ENCODE assay signal across 17 cellular contexts in the genomic region with DNA sequence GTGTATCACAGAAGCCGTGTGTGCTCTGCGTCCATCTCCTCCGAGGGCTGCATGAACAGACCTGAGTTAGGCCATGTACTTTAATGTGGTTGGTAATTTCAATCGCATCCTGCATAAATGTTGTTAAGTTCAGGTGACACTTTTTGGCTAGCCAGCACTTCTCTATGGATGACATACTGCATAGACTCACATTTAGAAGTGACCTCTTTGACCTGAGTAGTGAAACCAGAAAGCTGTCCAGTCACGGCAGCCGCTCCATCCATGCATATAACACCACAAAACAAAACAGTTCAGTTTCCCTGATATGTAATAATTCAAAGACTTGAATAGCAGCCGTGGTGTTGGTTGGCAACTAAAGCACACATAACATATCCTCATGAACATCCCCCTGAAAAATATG.
DNase-seq lines count a peak whose midpoint lies in the region; ATAC-seq, FAIRE-seq and TF ChIP-seq lines count a peak whose summit lies in the region.
"Had no signal": no experiment of that assay in that cellular context is flagged by ENCODE, and none has a peak within 500 bp of the region (broad histone marks: within the 10 kb centered on the region; RNA-seq: fewer than 3 reads in every experiment).

No MANE protein-coding gene starts in this region.

- H3K9me3 ChIP-seq in WERI-Rb-1 (ENCODE audit: severe bottlenecking), result peaks cover 3% of the 10 kb centered on the region

- no peaks in the 10 kb centered on the region for H3K9me3 Mint-ChIP-seq in activated naive CD4-positive, alpha-beta T cell treated with anti-CD3 and anti-CD28 coated beads for 36 hours

- ATAC-seq in GM21447 (IDR thresholded peaks at IDR 0.05; ENCODE audit: unreplicated experiment) (no peak), HG03095 (IDR thresholded peaks at IDR 0.05; ENCODE audit: unreplicated experiment) (no peak)

- peak; percentile 12; the same call in 1 of the 2 replicates for TF ChIP-seq POLR2A in GM12891 (IDR thresholded peaks at IDR 0.05; ENCODE audit: low read depth, low read length)

- peaks cover 84% of the 10 kb centered on the region for H3K36me3 ChIP-seq in WERI-Rb-1

- H3K4me1 Mint-ChIP-seq in activated naive CD4-positive, alpha-beta T cell treated with anti-CD3 and anti-CD28 coated beads for 36 hours (ENCODE audit: low read depth), result peaks cover 2% of the 10 kb centered on the region

- peaks cover 37% of the 10 kb centered on the region for H3K36me3 Mint-ChIP-seq in activated naive CD4-positive, alpha-beta T cell treated with anti-CD3 and anti-CD28 coated beads for 36 hours (ENCODE audit: low read depth)

- peak overlapping the region; percentile 59 for H3K27ac ChIP-seq in WERI-Rb-1

- FAIRE-seq in GM12891 (lab: Jason Lieb, UNC), result peak; percentile 86
- FAIRE-seq: H54, RCC 7860 had no signal

- DNase-seq in activated naive CD4-positive, alpha-beta T cell treated with anti-CD3 and anti-CD28 coated beads for 36 hours, result no peak
- DNase-seq in activated naive CD4-positive, alpha-beta T cell (lab: John Stamatoyannopoulos, UW), result no peak
- DNase-seq in GM12891 (ENCODE audit: insufficient read length, low spot score) (no peak), WERI-Rb-1 (no peak), mesenteric fat pad (ENCODE audit: low spot score) (peak; percentile 49), GM10266 (ENCODE audit: extremely low spot score) (no peak)
- DNase-seq: AML-193, Calu3, NCI-H1417, NCI-H2029, NCI-H2171 treated with DMSO at 0.1 percent for 48 hours, NCI-H524, SHP77 had no signal

- TF ChIP-seq CTCF in WERI-Rb-1 (IDR thresholded peaks at IDR 0.05; ENCODE audit: low read depth, low read length) (no peak), GM10266 (IDR thresholded peaks at IDR 0.05; ENCODE audit: control insufficient read depth, insufficient read depth, low read depth, missing control alignments) (no peak)

- intact Hi-C loops in activated naive CD4-positive, alpha-beta T cell treated with anti-CD3 and anti-CD28 coated beads for 36 hours (cut with micrococcal nuclease), result no loop called here

- no peaks in the 10 kb centered on the region for H3K27me3 ChIP-seq in WERI-Rb-1 (ENCODE audit: insufficient read depth, low read depth, severe bottlenecking)

- H3K27me3 Mint-ChIP-seq in activated naive CD4-positive, alpha-beta T cell treated with anti-CD3 and anti-CD28 coated beads for 36 hours (ENCODE audit: low read depth), result no peaks in the 10 kb centered on the region

- H3K4me3 Mint-ChIP-seq in activated naive CD4-positive, alpha-beta T cell treated with anti-CD3 and anti-CD28 coated beads for 36 hours, result no peak overlapping the region

- CTCF ChIA-PET in activated naive CD4-positive, alpha-beta T cell treated with anti-CD3 and anti-CD28 coated beads for 36 hours (lab: Charles Lee), result interaction anchor here (1.0 kb wide), 1 partner anchor 13 kb away, joined by 4 read pairs; no protein-coding TSS in a partner anchor

- H3K4me3 ChIP-seq in WERI-Rb-1 (ENCODE audit: low read depth, low read length), result no peak overlapping the region

- H3K27ac Mint-ChIP-seq in activated naive CD4-positive, alpha-beta T cell treated with anti-CD3 and anti-CD28 coated beads for 36 hours, result peak overlapping the region; percentile 50

TF ChIP-seq in GM12891, 5 proteins besides CTCF, POLR2A, EP300 and RAD21:
- TF ChIP-seq POLR2AphosphoS5 (IDR thresholded peaks at IDR 0.05; ENCODE audit: low read depth, low read length) (no peak), PAX5 (IDR thresholded peaks at IDR 0.05; ENCODE audit: insufficient read depth, low read length, severe bottlenecking) (no peak), SPI1 (IDR thresholded peaks at IDR 0.05; ENCODE audit: low read depth, low read length) (no peak), POU2F2 (IDR thresholded peaks at IDR 0.05; ENCODE audit: low read depth, low read length) (peak; percentile 58; the same call in 1 of the 2 replicates), TAF1 (IDR thresholded peaks at IDR 0.05; ENCODE audit: low read depth, low read length) (no peak)
